Comparison of ENCODE assay signal across 28 cellular contexts in genomic region chr2:189131986-189132385, GRCh38. TPM values are rescaled to one million over a fixed set of nuclear protein-coding genes. Genes with fewer than 3 reads are reported as not detected.
A peak's percentile ranks its signal among the peaks of the same experiment; 100 is the strongest.
DNase-seq lines count a peak whose midpoint lies in the region; ATAC-seq, FAIRE-seq and TF ChIP-seq lines count a peak whose summit lies in the region.
"Had no signal": no experiment of that assay in that cellular context is flagged by ENCODE, and none has a peak within 500 bp of the region (broad histone marks: within the 10 kb centered on the region; RNA-seq: fewer than 3 reads in every experiment).

No MANE protein-coding gene starts in this region.

- H3K79me2 ChIP-seq in GM23248 (ENCODE audit: insufficient read depth) (peaks cover 96% of the 10 kb centered on the region), astrocyte (ENCODE audit: insufficient read depth, low read length) (peaks cover 93% of the 10 kb centered on the region)

- 70 to 71% methylated on average over 3 of the region's 3 CpGs for WGBS in GM23248 (ENCODE audit: low coverage in 1 of 2, low lambda C conversion rate in 2 of 2, missing lambda C conversion rate in 2 of 2), 2 experiments

- H3K36me3 Mint-ChIP-seq in astrocyte (ENCODE audit: low read depth, unreplicated experiment) (peaks cover 8% of the 10 kb centered on the region), natural killer cell (no peaks in the 10 kb centered on the region)
- H3K36me3 Mint-ChIP-seq: CD4-positive, CD25-positive, alpha-beta regulatory T cell had no signal

- H3K9ac ChIP-seq in GM23248 (no peak overlapping the region), astrocyte (ENCODE audit: low read length) (no peak overlapping the region)

- H3K27me3 ChIP-seq in GM23248 (replicated peaks; ENCODE audit: insufficient read depth) (no peaks in the 10 kb centered on the region), astrocyte (ENCODE audit: insufficient read depth, low read length) (no peaks in the 10 kb centered on the region)

- TF ChIP-seq CTCF in astrocyte (IDR thresholded peaks at IDR 0.05; ENCODE audit: insufficient read depth, low read depth, low read length) (no peak), natural killer cell (IDR thresholded peaks at IDR 0.05) (no peak)

- peaks cover 60% of the 10 kb centered on the region for H3F3A ChIP-seq in GM23248 (ENCODE audit: insufficient read depth)

- FAIRE-seq in astrocyte (lab: Jason Lieb, UNC): peak; percentile 81
- FAIRE-seq in islet of Langerhans (lab: Jason Lieb, UNC): peak; percentile 27
- FAIRE-seq: A549, GM12878, HepG2 had no signal

- H3K27ac Mint-ChIP-seq in astrocyte (ENCODE audit: unreplicated experiment) (peak overlapping the region; percentile 53), natural killer cell (no peak overlapping the region)
- H3K27ac Mint-ChIP-seq: CD4-positive, CD25-positive, alpha-beta regulatory T cell; GM23338 had no signal

- H3K27ac ChIP-seq in GM23248 (peak overlapping the region; percentile 90; the same call in 1 of the 2 replicates), astrocyte (ENCODE audit: low read depth, low read length) (peak overlapping the region; percentile 97)
- H3K27ac ChIP-seq: A549, HL-60, PC-9, RWPE1 had no signal

- no peak for ATAC-seq in natural killer cell
- ATAC-seq: A549, GM12878, GM23338, HepG2 had no signal

- intact Hi-C loops in natural killer cell (cut with micrococcal nuclease): no loop called here

- DNase-seq in GM23248: no peak
- DNase-seq in astrocyte (ENCODE audit: low read depth): peak; percentile 76
- DNase-seq in activated T-cell treated with anti-CD3 and anti-CD28 coated beads for 4 hours: no peak
- no peak for DNase-seq in NCI-H1436 treated with DMSO at 0.1 percent for 48 hours (lab: John Stamatoyannopoulos, UW)
- no peak for DNase-seq in natural killer cell
- DNase-seq in middle frontal gyrus (ENCODE audit: extremely low spot score, low spot score): no peak
- DNase-seq: CD4-positive, CD25-positive, alpha-beta regulatory T cell; COR-L47; DMS 273 treated with DMSO at 0.1 percent for 48 hours; DMS79 treated with DMSO at 0.1 percent for 48 hours; KG1; MV-4-11; NCI-H1694 treated with DMSO at 0.1 percent for 48 hours; NCI-H2081 treated with DMSO at 0.1 percent for 48 hours; NCI-H2171 treated with DMSO at 0.1 percent for 48 hours; NCI-H526; PC-9; SHP77 treated with DMSO at 0.1 percent for 48 hours; SK-N-SH had no signal

- no peak overlapping the region for H2AFZ ChIP-seq in GM23248
- H2AFZ ChIP-seq in astrocyte (ENCODE audit: low read depth, low read length): no peak overlapping the region
- H2AFZ ChIP-seq: GM23338, PC-9 had no signal

- H3K9me3 ChIP-seq in GM23248 (ENCODE audit: low read depth) (no peaks in the 10 kb centered on the region), astrocyte (ENCODE audit: insufficient read depth, low read depth, low read length) (no peaks in the 10 kb centered on the region)
- H3K9me3 ChIP-seq: A549, HAP-1, SK-N-SH had no signal

- H3K4me3 ChIP-seq in GM23248 (no peak overlapping the region), astrocyte (ENCODE audit: insufficient read depth, low read depth, low read length) (no peak overlapping the region)
- H3K4me3 ChIP-seq: A549, GM12878, GM23338, HAP-1, PC-9 had no signal

- H4K20me1 ChIP-seq in GM23248 (ENCODE audit: insufficient read depth): no peaks in the 10 kb centered on the region
- H4K20me1 ChIP-seq in astrocyte (ENCODE audit: insufficient read depth, low read length): no peaks in the 10 kb centered on the region

- H3K36me3 ChIP-seq in GM23248 (ENCODE audit: low read depth) (0 out of 2 replicates have a peak, but pooled peaks cover 22% of the 10 kb centered on the region), astrocyte (ENCODE audit: insufficient read depth, low read length) (peaks cover 4% of the 10 kb centered on the region)
- H3K36me3 ChIP-seq: HAP-1 had no signal

- H3K4me1 ChIP-seq in GM23248 (ENCODE audit: insufficient read depth) (peaks cover 70% of the 10 kb centered on the region), astrocyte (ENCODE audit: insufficient read depth, low read length) (peaks cover 28% of the 10 kb centered on the region)
- H3K4me1 ChIP-seq: HAP-1 had no signal

- H3K4me2 ChIP-seq in GM23248 (ENCODE audit: unreplicated experiment) (no peak overlapping the region), astrocyte (ENCODE audit: low read length) (no peak overlapping the region)
- H3K4me2 ChIP-seq: A549, GM23338, PC-9, SK-N-SH had no signal

- no peaks in the 10 kb centered on the region for H3K9me2 ChIP-seq in GM23248 (ENCODE audit: insufficient read depth)
- H3K9me2 ChIP-seq: SK-N-SH had no signal

- H3K9me3 Mint-ChIP-seq in astrocyte (ENCODE audit: unreplicated experiment) (no peaks in the 10 kb centered on the region), natural killer cell (peaks cover 3% of the 10 kb centered on the region in 2 donors)
- H3K9me3 Mint-ChIP-seq: CD4-positive, CD25-positive, alpha-beta regulatory T cell; GM23338 had no signal

- H3K27me3 Mint-ChIP-seq in astrocyte (ENCODE audit: low read depth, unreplicated experiment): no peaks in the 10 kb centered on the region
- H3K27me3 Mint-ChIP-seq in natural killer cell (ENCODE audit: low read depth in 2 of 2): no peaks in the 10 kb centered on the region
- H3K27me3 Mint-ChIP-seq: CD4-positive, CD25-positive, alpha-beta regulatory T cell had no signal

- H3K4me1 Mint-ChIP-seq in astrocyte (ENCODE audit: low read depth, unreplicated experiment): peaks cover 42% of the 10 kb centered on the region
- no peaks in the 10 kb centered on the region for H3K4me1 Mint-ChIP-seq in natural killer cell
- H3K4me1 Mint-ChIP-seq: CD4-positive, CD25-positive, alpha-beta regulatory T cell had no signal

- in situ Hi-C loops in GM23248 (cut with MboI): no loop called here

- H3K4me3 Mint-ChIP-seq in astrocyte (ENCODE audit: unreplicated experiment) (no peak overlapping the region), natural killer cell (no peak overlapping the region)
- H3K4me3 Mint-ChIP-seq: CD4-positive, CD25-positive, alpha-beta regulatory T cell; GM23338 had no signal

RNA-seq across cellular contexts. Expression of gene COL5A2, which starts 47.6 kb away (rescaled TPM):
- 962 and 974 TPM in 2 replicates for total RNA-seq in GM23248 (2014; rRNA removed; shearing (Covaris generic))
- 248 and 252 TPM in 2 replicates for polyA plus RNA-seq in GM23248 (2016; fragmentation: Nextera tagmentation; extraction: Ambion mirVana)
- total RNA-seq in astrocyte: 429 and 580 TPM in 2 replicates
- total RNA-seq in natural killer cell: under 1 TPM; 0.38 to 0.68 (median 0.63) TPM
- total RNA-seq: HT-29 had no signal

Comparison
In these comparisons a context has a peak if more than half of its experiments do, and no peak if none do; other contexts are left out.
1. RNA of gene COL5A2, which starts 47.6 kb away (total RNA-seq): 962 to 974 TPM in GM23248 and 429 to 580 TPM in astrocyte; 0.38 to 0.68 TPM in natural killer cell; every median in the first group is over 100 times any median in the second.